Comparison of ENCODE assay signal across 8 cellular contexts in genomic region chr11:66639066-66639813, GRCh38. TPM values are rescaled to one million over a fixed set of nuclear protein-coding genes. Genes with fewer than 3 reads are reported as not detected.
DNase-seq lines count a peak whose midpoint lies in the region; ATAC-seq and TF ChIP-seq lines count a peak whose summit lies in the region.

No MANE protein-coding gene starts in this region.

- TF ChIP-seq POLR2A in Peyer's patch (IDR thresholded peaks at IDR 0.05) = no peak

- intact Hi-C loops in cardiac septum (cut with DNase I) = loop anchor here (5.0 kb wide), 1 partner anchor 38 kb away; the partner anchor contains the start of gene RBM4B

- no peak for ATAC-seq in lung (ENCODE audit: insufficient read depth, low FRiP score)
- ATAC-seq in GM18511 (IDR thresholded peaks at IDR 0.05; ENCODE audit: unreplicated experiment) = no peak
- no peak for ATAC-seq in GM18867 (IDR thresholded peaks at IDR 0.05; ENCODE audit: unreplicated experiment)

- peaks cover 59% of the 10 kb centered on the region for H3K4me1 ChIP-seq in cardiac muscle cell (ENCODE audit: low read depth)
- H3K4me1 ChIP-seq in Peyer's patch = peaks cover 0 to 58% (median 21%) of the 10 kb centered on the region in 4 donors
- peaks cover 17 to 33% of the 10 kb centered on the region in 2 donors for H3K4me1 ChIP-seq in lung (ENCODE audit: control insufficient read depth in 2 of 2, insufficient read depth in 2 of 2, low read length in 2 of 2)
- peaks cover 38% of the 10 kb centered on the region for H3K4me1 ChIP-seq in thymus (ENCODE audit: control insufficient read depth, insufficient read depth, low read length)

- H3K27ac ChIP-seq in cardiac muscle cell (peak overlapping the region; percentile 98), Peyer's patch (peak overlapping the region; percentile 86 to 90 (median 88)), lung (ENCODE audit: low read depth in 1 of 2, low read length in 1 of 2) (peak overlapping the region; percentile 93), thymus (ENCODE audit: low read depth) (peak overlapping the region; percentile 91)

- peak; percentile 15 for TF ChIP-seq CTCF in cardiac muscle cell (IDR thresholded peaks at IDR 0.05; ENCODE audit: low read depth, low read length)
- peak in 3 of 6 experiments; percentile 4 to 13 (median 5) for TF ChIP-seq CTCF in Peyer's patch (IDR thresholded peaks at IDR 0.05)
- peak; percentile 27 for TF ChIP-seq CTCF in choroid plexus epithelial cell (conservative IDR thresholded peaks at IDR 0.05; ENCODE audit: low read depth, low read length)
- no peak for TF ChIP-seq CTCF in lung (IDR thresholded peaks at IDR 0.05; ENCODE audit: control extremely low read depth, extremely low read depth)

- H3K27me3 ChIP-seq in cardiac muscle cell (no peaks in the 10 kb centered on the region), Peyer's patch (no peaks in the 10 kb centered on the region), lung (ENCODE audit: control insufficient read depth, insufficient read depth) (no peaks in the 10 kb centered on the region), thymus (ENCODE audit: control insufficient read depth, insufficient read depth) (no peaks in the 10 kb centered on the region)

- 6 to 10% methylated on average over 27 of the region's 27 CpGs for WGBS in lung, 2 donors
- WGBS in thymus = 14% methylated on average over 27 of the region's 27 CpGs

- H3K9me3 ChIP-seq in cardiac muscle cell (ENCODE audit: low read depth) (no peaks in the 10 kb centered on the region), Peyer's patch (no peaks in the 10 kb centered on the region), lung (ENCODE audit: control insufficient read depth in 2 of 2, insufficient read depth in 1 of 2, low read length in 1 of 2) (no peaks in the 10 kb centered on the region), thymus (ENCODE audit: control insufficient read depth) (no peaks in the 10 kb centered on the region)

- DNase-seq in cardiac muscle cell (ENCODE audit: low read depth in 1 of 2, low spot score in 1 of 2) (peak; percentile 56 to 60), cardiac septum (ENCODE audit: low spot score) (no peak), Peyer's patch (peak in 1 of 3 donors; percentile 38), choroid plexus epithelial cell (ENCODE audit: low read depth) (peak; percentile 67), lung (ENCODE audit: low spot score) (no peak)

- H3K4me3 ChIP-seq in cardiac muscle cell (peak overlapping the region; percentile 93), Peyer's patch (peak overlapping the region; percentile 63 to 85 (median 74)), choroid plexus epithelial cell (ENCODE audit: low read depth, low read length) (peak overlapping the region; percentile 96), lung (peak overlapping the region; percentile 84), thymus (ENCODE audit: low read length) (peak overlapping the region; percentile 88)

- H3K36me3 ChIP-seq in cardiac muscle cell (peaks cover 27% of the 10 kb centered on the region), Peyer's patch (peaks cover 0 to 41% (median 0%) of the 10 kb centered on the region in 3 donors), lung (ENCODE audit: control insufficient read depth in 2 of 2, insufficient read depth in 2 of 2, low read length in 2 of 2) (peaks cover 12 to 16% of the 10 kb centered on the region in 2 donors), thymus (ENCODE audit: control insufficient read depth, insufficient read depth) (peaks cover 40% of the 10 kb centered on the region)

RNA-seq across cellular contexts. Expression of gene RBM4, which starts 0.7 kb away (rescaled TPM):
- 142 and 146 TPM in 2 replicates for total RNA-seq in cardiac muscle cell
- 206 and 241 TPM in 2 replicates for polyA plus RNA-seq in cardiac muscle cell
- total RNA-seq in cardiac septum = 60.1 TPM
- 10 to 100 TPM; 64.6 to 90.8 (median 75.3) TPM for total RNA-seq in Peyer's patch
- 100 to 1,000 TPM; 102 to 153 TPM for total RNA-seq in lung
- 10 to 100 TPM; 77.2 to 98.8 TPM for polyA plus RNA-seq in lung
- polyA plus RNA-seq in thymus = 121 TPM

RNA-seq across cellular contexts. Expression of gene RBM14, which starts 22.8 kb away (rescaled TPM):
- 74.6 and 90.6 TPM in 2 replicates for total RNA-seq in cardiac muscle cell
- polyA plus RNA-seq in cardiac muscle cell = 95.2 and 111 TPM in 2 replicates
- total RNA-seq in cardiac septum = 35.2 TPM
- 10 to 100 TPM; 56.7 to 91.4 (median 74.6) TPM for total RNA-seq in Peyer's patch
- 10 to 100 TPM; 67.8 to 96.3 TPM for total RNA-seq in lung
- 10 to 100 TPM; 34.1 to 38.0 TPM for polyA plus RNA-seq in lung
- polyA plus RNA-seq in thymus = 70.4 TPM

RNA-seq across cellular contexts. Expression of gene RBM4B, which starts 38.4 kb away (rescaled TPM):
- 25.7 and 30.2 TPM in 2 replicates for total RNA-seq in cardiac muscle cell
- polyA plus RNA-seq in cardiac muscle cell = 62.3 and 62.6 TPM in 2 replicates
- 11.1 TPM for total RNA-seq in cardiac septum
- 10 to 100 TPM; 15.2 to 33.0 (median 21.7) TPM for total RNA-seq in Peyer's patch
- 10 to 100 TPM; 12.3 to 33.9 TPM for total RNA-seq in lung
- polyA plus RNA-seq in lung = 1 to 10 TPM; 9.4 to 10.0 TPM
- 17.9 TPM for polyA plus RNA-seq in thymus

RNA-seq across cellular contexts. Expression of gene CCS, which starts 46.3 kb away (rescaled TPM):
- total RNA-seq in cardiac muscle cell = 73.1 and 86.6 TPM in 2 replicates
- 117 and 153 TPM in 2 replicates for polyA plus RNA-seq in cardiac muscle cell
- 21.9 TPM for total RNA-seq in cardiac septum
- 10 to 100 TPM; 30.6 to 70.1 (median 47.2) TPM for total RNA-seq in Peyer's patch
- 10 to 100 TPM; 35.9 to 36.5 TPM for total RNA-seq in lung
- polyA plus RNA-seq in lung = 10 to 100 TPM; 32.7 to 52.2 TPM
- polyA plus RNA-seq in thymus = 173 TPM

RNA-seq across cellular contexts. Expression of gene CCDC87, which starts 46.4 kb away (rescaled TPM):
- total RNA-seq in cardiac muscle cell (2.7 and 3.9 TPM in 2 replicates), cardiac septum (0.43 TPM), Peyer's patch (under 1 TPM in 2 of 4 donors, not detected in 2; 0.35 to 0.38 TPM), lung (under 1 TPM; 0.28 to 0.67 TPM)
- polyA plus RNA-seq in cardiac muscle cell (1.2 and 4.8 TPM in 2 replicates), lung (under 1 TPM; 0.12 to 0.15 TPM), thymus (0.23 TPM)

Comparison
In these comparisons a context has a peak if more than half of its experiments do, and no peak if none do; other contexts are left out.
1. DNase-seq: peak in cardiac muscle cell (2 of 2) and choroid plexus epithelial cell (single experiment); none in cardiac septum (single experiment) and lung (single experiment).
2. Peak in every context shown above with its lines, with median percentiles within 50 percentile points of each other: H3K27ac ChIP-seq and H3K4me3 ChIP-seq.